ENCODE assay signal across 1 cellular context in the genomic region with DNA sequence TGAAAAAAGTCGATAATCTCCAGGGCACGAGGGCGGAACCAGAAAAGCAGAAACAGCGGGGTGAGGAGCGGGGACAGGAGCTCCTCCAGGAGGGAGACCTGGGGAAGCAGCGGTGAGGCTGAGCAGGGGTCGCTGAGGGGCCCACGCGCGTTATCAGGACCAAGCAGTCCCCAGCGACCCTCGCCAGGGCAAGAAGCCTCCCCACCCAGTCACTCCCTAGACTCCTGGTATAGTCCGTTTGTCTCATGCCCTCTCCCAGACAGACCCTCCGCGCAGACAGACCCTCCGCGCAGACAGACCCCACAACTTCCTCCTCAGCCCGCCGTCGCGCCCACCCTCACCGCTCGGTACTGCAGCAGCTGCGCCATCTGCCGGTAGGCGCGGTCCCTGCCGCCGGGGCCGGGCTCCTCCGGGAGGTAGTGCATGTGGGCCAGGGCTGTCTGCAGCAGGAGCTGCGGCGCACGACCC.
TF ChIP-seq lines count a peak whose summit lies in the region.

No MANE protein-coding gene starts in this region.

TF ChIP-seq in endothelial cell of umbilical vein, 7 proteins besides CTCF, POLR2A, EP300 and RAD21:
- TF ChIP-seq MYC (IDR thresholded peaks at IDR 0.05; ENCODE audit: low read depth, low read length) (no peak), JUN (IDR thresholded peaks at IDR 0.05; ENCODE audit: borderline replicate concordance, insufficient read depth, insufficient read length, low read depth) (no peak), FOS (IDR thresholded peaks at IDR 0.05; ENCODE audit: borderline replicate concordance, insufficient read depth, low read length) (no peak), POLR2AphosphoS5 (IDR thresholded peaks at IDR 0.05; ENCODE audit: insufficient read depth, low read depth, low read length) (peak; percentile 15), EZH2 (IDR thresholded peaks at IDR 0.05; ENCODE audit: borderline replicate concordance, low read depth, low read length, severe bottlenecking) (no peak), GATA2 (IDR thresholded peaks at IDR 0.05; ENCODE audit: insufficient read depth, insufficient read length, low read depth, low read length) (no peak)
- TF ChIP-seq, protein P1, sequence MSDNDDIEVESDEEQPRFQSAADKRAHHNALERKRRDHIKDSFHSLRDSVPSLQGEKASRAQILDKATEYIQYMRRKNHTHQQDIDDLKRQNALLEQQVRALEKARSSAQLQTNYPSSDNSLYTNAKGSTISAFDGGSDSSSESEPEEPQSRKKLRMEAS (IDR thresholded peaks at IDR 0.05; ENCODE audit: insufficient read depth, insufficient read length) = peak; percentile 1
